In the genomic region with DNA sequence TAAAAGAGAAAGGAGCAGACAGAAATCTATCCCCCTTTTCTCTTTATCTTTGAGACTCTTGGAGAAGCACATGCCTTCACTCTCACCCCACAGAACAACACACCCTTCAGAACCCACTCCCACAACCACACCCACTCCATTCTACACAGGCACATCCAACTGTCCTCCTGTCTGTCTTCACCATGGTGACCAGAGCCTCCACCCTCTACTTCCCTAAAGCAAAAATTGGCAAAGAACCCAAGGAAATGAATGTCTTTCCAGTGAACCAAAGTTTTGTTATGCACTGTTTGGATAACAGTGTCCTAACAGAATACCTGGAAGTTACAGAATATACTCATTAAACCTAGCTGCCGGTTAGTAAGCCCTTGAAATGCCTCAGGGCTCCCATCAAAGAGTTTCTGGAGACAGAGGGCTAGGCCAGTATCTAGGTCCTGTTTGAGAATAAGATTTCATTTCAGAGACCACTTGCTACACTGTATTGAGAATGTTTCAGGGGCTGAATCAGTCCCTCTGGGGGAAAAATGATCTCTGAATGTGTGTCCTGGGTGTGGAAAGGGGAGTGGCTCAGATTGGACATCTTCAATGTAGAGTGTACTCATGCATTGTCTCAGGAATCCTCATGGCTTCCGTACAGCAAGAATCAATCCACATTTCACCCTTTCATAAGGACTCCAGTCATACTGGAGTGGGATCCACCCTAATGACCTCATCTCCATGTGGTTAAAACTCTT, we compare ENCODE assay signal across 12 cellular contexts.
A peak's percentile ranks its signal among the peaks of the same experiment; 100 is the strongest.
DNase-seq lines count a peak whose midpoint lies in the region; ATAC-seq, FAIRE-seq and TF ChIP-seq lines count a peak whose summit lies in the region.
"Had no signal": no experiment of that assay in that cellular context is flagged by ENCODE, and none has a peak within 500 bp of the region (broad histone marks: within the 10 kb centered on the region; RNA-seq: fewer than 3 reads in every experiment).

No MANE protein-coding gene starts in this region.

- no peak overlapping the region for H3K27ac Mint-ChIP-seq in chondrocyte (ENCODE audit: unreplicated experiment)
- H3K27ac Mint-ChIP-seq: activated naive CD8-positive, alpha-beta T cell had no signal

- ATAC-seq in A549 (no peak), mucosa of descending colon (peak; percentile 0), SK-N-SH treated with all-trans-retinoic acid at 6 μM for 48 hours (no peak), GM18907 (IDR thresholded peaks at IDR 0.05; ENCODE audit: unreplicated experiment) (no peak)

- H3K4me3 ChIP-seq in A549 (no peak overlapping the region), mucosa of descending colon (no peak overlapping the region), MG63 (no peak overlapping the region)
- H3K4me3 ChIP-seq: BLaER1 treated with 17β-estradiol and CSF1 and Interleukin-3, amounts not matched to agents 10 nM and 100 nM had no signal

- peaks cover 13% of the 10 kb centered on the region; the same call in 2 of the 3 replicates for H3K4me1 ChIP-seq in A549
- H3K4me1 ChIP-seq in mucosa of descending colon (ENCODE audit: low read depth), result peaks cover 49% of the 10 kb centered on the region

- H3K4me1 Mint-ChIP-seq in chondrocyte (ENCODE audit: low read depth), result peaks cover 26% of the 10 kb centered on the region

- H3K9me3 ChIP-seq in A549 (no peaks in the 10 kb centered on the region), mucosa of descending colon (no peaks in the 10 kb centered on the region), MG63 (peaks cover 9% of the 10 kb centered on the region)

- POLR2A ChIA-PET in A549 (lab: Yijun Ruan, JAX), result no interaction called here

- TF ChIP-seq EP300 in A549 (IDR thresholded peaks at IDR 0.05), result no peak

- H3K4me2 ChIP-seq in A549, result 0 out of 3 replicates have a peak overlapping the region, but pooled peaks have one; percentile 8

- TF ChIP-seq POLR2A in A549 (IDR thresholded peaks at IDR 0.05; ENCODE audit: low read length), result no peak

- 50% methylated on average over 2 of the region's 2 CpGs for WGBS in A549 (ENCODE audit: missing lambda C conversion rate)

- intact Hi-C loops in mucosa of descending colon (cut with DNase I, micrococcal nuclease), result no loop called here

- TF ChIP-seq RAD21 in A549 (conservative IDR thresholded peaks at IDR 0.05 in 1 of 2, IDR thresholded peaks at IDR 0.05 in 1 of 2), result no peak

- peaks cover 2% of the 10 kb centered on the region; the same call in 1 of the 2 replicates for H3K27me3 ChIP-seq in MG63
- H3K27me3 ChIP-seq: BLaER1 treated with 17β-estradiol and CSF1 and Interleukin-3, amounts not matched to agents 10 nM and 100 nM had no signal

- no peaks in the 10 kb centered on the region for H3K27me3 Mint-ChIP-seq in chondrocyte (ENCODE audit: low read depth)
- H3K27me3 Mint-ChIP-seq: activated naive CD8-positive, alpha-beta T cell had no signal

- no peak for TF ChIP-seq CTCF in A549 (IDR thresholded peaks at IDR 0.05)
- TF ChIP-seq CTCF in mucosa of descending colon (IDR thresholded peaks at IDR 0.05), result no peak
- no peak for TF ChIP-seq CTCF in chondrocyte (IDR thresholded peaks at IDR 0.05)

- no peak for FAIRE-seq in A549 (lab: Jason Lieb, UNC)

- no peak for DNase-seq in A549 (ENCODE audit: low read depth in 1 of 2, low spot score in 1 of 2)
- DNase-seq in MV-4-11 (lab: John Stamatoyannopoulos, UW), result peak; percentile 40
- DNase-seq in dermis microvascular lymphatic vessel endothelial cell (ENCODE audit: low read depth in 2 of 2), result peak; percentile 40 to 67
- no peak for DNase-seq in mucosa of descending colon
- DNase-seq in MG63, result no peak
- DNase-seq in chondrocyte (ENCODE audit: low spot score), result no peak
- DNase-seq: activated CD4-positive, CD25-positive, alpha-beta regulatory T cell treated with anti-CD3 and anti-CD28 coated beads, Interleukin-2, amount 50 U/mL, for 72 hours; stimulated activated CD4-positive, alpha-beta T cell treated with anti-CD3 and anti-CD28 coated beads, Interleukin-4, amount 100 ng/mL, for 1 hour had no signal

- no peaks in the 10 kb centered on the region for H3K36me3 ChIP-seq in mucosa of descending colon (ENCODE audit: low read depth)
- no peaks in the 10 kb centered on the region for H3K36me3 ChIP-seq in MG63

- H3K36me3 Mint-ChIP-seq in chondrocyte (ENCODE audit: low read depth), result no peaks in the 10 kb centered on the region
- H3K36me3 Mint-ChIP-seq: activated naive CD8-positive, alpha-beta T cell had no signal

- H3K27ac ChIP-seq in A549, result no peak overlapping the region

- H3K4me3 Mint-ChIP-seq in chondrocyte (ENCODE audit: unreplicated experiment), result no peak overlapping the region
- H3K4me3 Mint-ChIP-seq: activated naive CD8-positive, alpha-beta T cell had no signal

- H3K9me3 Mint-ChIP-seq in chondrocyte (ENCODE audit: low read depth), result no peaks in the 10 kb centered on the region

- CTCF ChIA-PET in A549 (lab: Yijun Ruan, JAX), result interaction anchor here (0.7 kb wide), 1 partner anchor 35 kb away, joined by 4 read pairs; no protein-coding TSS in a partner anchor

TF ChIP-seq in A549, 52 proteins besides CTCF, POLR2A, EP300 and RAD21:
- TF ChIP-seq, protein P1, sequence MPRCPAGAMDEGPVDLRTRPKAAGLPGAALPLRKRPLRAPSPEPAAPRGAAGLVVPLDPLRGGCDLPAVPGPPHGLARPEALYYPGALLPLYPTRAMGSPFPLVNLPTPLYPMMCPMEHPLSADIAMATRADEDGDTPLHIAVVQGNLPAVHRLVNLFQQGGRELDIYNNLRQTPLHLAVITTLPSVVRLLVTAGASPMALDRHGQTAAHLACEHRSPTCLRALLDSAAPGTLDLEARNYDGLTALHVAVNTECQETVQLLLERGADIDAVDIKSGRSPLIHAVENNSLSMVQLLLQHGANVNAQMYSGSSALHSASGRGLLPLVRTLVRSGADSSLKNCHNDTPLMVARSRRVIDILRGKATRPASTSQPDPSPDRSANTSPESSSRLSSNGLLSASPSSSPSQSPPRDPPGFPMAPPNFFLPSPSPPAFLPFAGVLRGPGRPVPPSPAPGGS (IDR thresholded peaks at IDR 0.05), result no peak
- no peak for TF ChIP-seq GATA3 (IDR thresholded peaks at IDR 0.05; ENCODE audit: borderline replicate concordance)

TF ChIP-seq in SK-N-SH treated with all-trans-retinoic acid at 6 μM for 48 hours, 23 proteins besides CTCF, POLR2A, EP300 and RAD21:
- no peak for TF ChIP-seq ARNTL (CRISPR knock-in tag; IDR thresholded peaks at IDR 0.05; ENCODE audit: borderline replicate concordance, low read depth)
- no peak for TF ChIP-seq BACH2 (CRISPR knock-in tag; IDR thresholded peaks at IDR 0.05; ENCODE audit: borderline replicate concordance)
- TF ChIP-seq SNAI2 (CRISPR knock-in tag; IDR thresholded peaks at IDR 0.05), result no peak
- TF ChIP-seq ZFP30 (CRISPR knock-in tag; IDR thresholded peaks at IDR 0.05), result no peak
- no peak for TF ChIP-seq ESRRG (CRISPR knock-in tag; IDR thresholded peaks at IDR 0.05)
- no peak for TF ChIP-seq ZNF8 (CRISPR knock-in tag; IDR thresholded peaks at IDR 0.05)
- TF ChIP-seq ZFP3 (CRISPR knock-in tag; IDR thresholded peaks at IDR 0.05), result no peak
- TF ChIP-seq TOX (CRISPR knock-in tag; IDR thresholded peaks at IDR 0.05; ENCODE audit: borderline replicate concordance), result no peak

Comparison
In these comparisons a context has a peak if more than half of its experiments do, and no peak if none do; other contexts are left out.
1. DNase-seq: peak in MV-4-11 (single experiment) and dermis microvascular lymphatic vessel endothelial cell (2 of 2); none in A549 (0 of 2), mucosa of descending colon (0 of 3), MG63 (single experiment) and chondrocyte (single experiment).